ENCODE assay signal across 1 cellular context in genomic region chr19:48616041-48616436, GRCh38.
A peak's percentile ranks its signal among the peaks of the same experiment; 100 is the strongest.
TF ChIP-seq lines count a peak whose summit lies in the region.

No MANE protein-coding gene starts in this region.

TF ChIP-seq in HepG2, 621 proteins besides CTCF, POLR2A, EP300 and RAD21:
- TF ChIP-seq AGO2 (optimal IDR thresholded peaks at IDR 0.05; ENCODE audit: low read depth, low read length) (peak; percentile 56), RBFOX2 (IDR thresholded peaks at IDR 0.05; ENCODE audit: low read depth, low read length) (peak; percentile 79), SMARCE1 (IDR thresholded peaks at IDR 0.05; ENCODE audit: borderline replicate concordance) (no peak)
